1 cellular context compared by ENCODE assay signal in genomic region chr15:60509470-60509869, GRCh38.
TF ChIP-seq lines count a peak whose summit lies in the region.

No MANE protein-coding gene starts in this region.

TF ChIP-seq in GM12878, 131 proteins besides CTCF, POLR2A, EP300 and RAD21:
- TF ChIP-seq YBX1 (IDR thresholded peaks at IDR 0.05): no peak
- TF ChIP-seq BCL3 (IDR thresholded peaks at IDR 0.05; ENCODE audit: borderline replicate concordance, insufficient read depth, low read depth, low read length, poor library complexity, severe bottlenecking): no peak
- no peak for TF ChIP-seq KAT2A (conservative IDR thresholded peaks at IDR 0.05; ENCODE audit: control insufficient read depth, low read depth, low read length)
- no peak for TF ChIP-seq MTA3 (IDR thresholded peaks at IDR 0.05; ENCODE audit: borderline replicate concordance, low read length)
- TF ChIP-seq SMARCA5 (IDR thresholded peaks at IDR 0.05): no peak
- no peak for TF ChIP-seq FOXK2 (IDR thresholded peaks at IDR 0.05)
- TF ChIP-seq IRF3 (IDR thresholded peaks at IDR 0.05): no peak
- TF ChIP-seq ATF2 (IDR thresholded peaks at IDR 0.05; ENCODE audit: low read length): no peak
- no peak for TF ChIP-seq TCF3 (IDR thresholded peaks at IDR 0.05; ENCODE audit: borderline replicate concordance, insufficient read depth, low read depth, low read length)
- TF ChIP-seq NFIC (IDR thresholded peaks at IDR 0.05; ENCODE audit: low read depth, low read length): no peak
- TF ChIP-seq CREB1 (IDR thresholded peaks at IDR 0.05; ENCODE audit: low read depth): no peak
- TF ChIP-seq E2F4 (IDR thresholded peaks at IDR 0.05; ENCODE audit: low read depth, low read length): no peak
- no peak for TF ChIP-seq LARP7 (IDR thresholded peaks at IDR 0.05)
- TF ChIP-seq TCF12 (IDR thresholded peaks at IDR 0.05; ENCODE audit: low read depth, low read length): no peak
- TF ChIP-seq SPI1 (IDR thresholded peaks at IDR 0.05; ENCODE audit: borderline replicate concordance, insufficient read depth, low read depth, low read length): no peak
TF ChIP-seq in GM12878: peak in this region for 0.
